In the genomic region with DNA sequence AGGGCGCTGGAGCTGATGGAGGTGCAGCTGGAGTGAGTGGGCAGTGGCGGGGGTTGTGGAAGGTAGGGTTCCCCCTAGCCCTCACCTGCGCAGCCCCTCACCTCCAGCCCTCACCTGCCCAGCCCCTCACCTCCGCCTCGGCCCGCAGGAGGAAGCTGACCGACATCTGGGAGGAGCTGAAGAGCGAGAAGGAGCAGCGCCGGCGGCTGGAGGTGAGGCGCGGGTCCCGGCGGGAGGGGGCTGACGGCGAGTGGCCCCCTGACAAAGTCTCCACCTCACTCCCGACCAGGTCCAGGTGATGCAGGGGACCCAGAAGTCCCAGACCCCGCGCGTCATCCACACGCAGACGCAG, we compare ENCODE assay signal across 8 cellular contexts. TPM values are rescaled to one million over a fixed set of nuclear protein-coding genes. Genes with fewer than 3 reads are reported as not detected.
A peak's percentile ranks its signal among the peaks of the same experiment; 100 is the strongest.
DNase-seq lines count a peak whose midpoint lies in the region; TF ChIP-seq lines count a peak whose summit lies in the region.

No MANE protein-coding gene starts in this region.

- H3K36me3 ChIP-seq in iPS-15b (ENCODE audit: control insufficient read depth, insufficient read depth, low read length): no peaks in the 10 kb centered on the region
- peaks cover 0 to 2% (median 0%) of the 10 kb centered on the region in 3 donors for H3K36me3 ChIP-seq in skeletal muscle tissue (ENCODE audit: control insufficient read depth in 3 of 3, insufficient read depth in 3 of 3, low read length in 3 of 3)

- H3K27ac Mint-ChIP-seq in activated T-helper 1 cell treated with anti-CD3 and anti-CD28 coated beads, Interleukin-12 subunit alpha, Interleukin-12 subunit beta, Interleukin-2, Interleukin-4 antibody, amounts not matched to agents 30 ng/mL and 10 ng/mL and 1 ng/mL, durations not matched to agents 14 hours and 24 hours and 36 hours: peak overlapping the region; percentile 66

- peak overlapping the region; percentile 81 for H3K9ac ChIP-seq in iPS-15b (ENCODE audit: low read depth, low read length)
- peak overlapping the region in 1 of 3 donors; percentile 25 for H3K9ac ChIP-seq in skeletal muscle tissue (ENCODE audit: low read depth in 1 of 3, low read length in 3 of 3)

- H3K4me1 ChIP-seq in iPS-15b (ENCODE audit: control insufficient read depth, insufficient read depth, low read length) (no peaks in the 10 kb centered on the region), skeletal muscle tissue (ENCODE audit: control insufficient read depth in 3 of 3, insufficient read depth in 3 of 3, low read length in 3 of 3) (peaks cover 11 to 24% (median 18%) of the 10 kb centered on the region in 3 donors)

- H3K36me3 Mint-ChIP-seq in activated T-helper 1 cell treated with anti-CD3 and anti-CD28 coated beads, Interleukin-12 subunit alpha, Interleukin-12 subunit beta, Interleukin-2, Interleukin-4 antibody, amounts not matched to agents 30 ng/mL and 10 ng/mL and 1 ng/mL, durations not matched to agents 14 hours and 24 hours and 36 hours (ENCODE audit: low read depth): peaks cover 5% of the 10 kb centered on the region

- peak overlapping the region; percentile 5; the same call in 1 of the 2 replicates for H3K4me3 ChIP-seq in GM12864 (ENCODE audit: low read depth, low read length)
- peak overlapping the region; percentile 47 for H3K4me3 ChIP-seq in iPS-15b (ENCODE audit: low read depth, low read length)
- peak overlapping the region; percentile 48 to 67 (median 58) for H3K4me3 ChIP-seq in skeletal muscle tissue (ENCODE audit: low read length in 3 of 3)

- H3K9me3 Mint-ChIP-seq in activated T-helper 1 cell treated with anti-CD3 and anti-CD28 coated beads, Interleukin-12 subunit alpha, Interleukin-12 subunit beta, Interleukin-2, Interleukin-4 antibody, amounts not matched to agents 30 ng/mL and 10 ng/mL and 1 ng/mL, durations not matched to agents 14 hours and 24 hours and 36 hours: no peaks in the 10 kb centered on the region

- intact Hi-C loops in activated T-helper 1 cell treated with anti-CD3 and anti-CD28 coated beads, Interleukin-12 subunit alpha, Interleukin-12 subunit beta, Interleukin-2, Interleukin-4 antibody, amounts not matched to agents 30 ng/mL and 10 ng/mL and 1 ng/mL, durations not matched to agents 14 hours and 24 hours and 36 hours (cut with micrococcal nuclease): loop anchor here (1.0 to 5.0 kb wide), 2 partner anchors 49 to 67 kb away; partner anchors contain the start of gene STK40

- peak overlapping the region; percentile 64 for H3K4me3 Mint-ChIP-seq in activated T-helper 1 cell treated with anti-CD3 and anti-CD28 coated beads, Interleukin-12 subunit alpha, Interleukin-12 subunit beta, Interleukin-2, Interleukin-4 antibody, amounts not matched to agents 30 ng/mL and 10 ng/mL and 1 ng/mL, durations not matched to agents 14 hours and 24 hours and 36 hours

- H3K4me1 Mint-ChIP-seq in activated T-helper 1 cell treated with anti-CD3 and anti-CD28 coated beads, Interleukin-12 subunit alpha, Interleukin-12 subunit beta, Interleukin-2, Interleukin-4 antibody, amounts not matched to agents 30 ng/mL and 10 ng/mL and 1 ng/mL, durations not matched to agents 14 hours and 24 hours and 36 hours (ENCODE audit: low read depth): peaks cover 23% of the 10 kb centered on the region

- peak overlapping the region; percentile 47 for H3K27ac ChIP-seq in skeletal muscle tissue (ENCODE audit: low read depth, low read length)

- H3K27me3 ChIP-seq in iPS-15b (ENCODE audit: control insufficient read depth, insufficient read depth, low read length) (peaks cover 40% of the 10 kb centered on the region), skeletal muscle tissue (ENCODE audit: control insufficient read depth in 3 of 3, insufficient read depth in 3 of 3, low read length in 3 of 3) (peaks cover 0 to 19% (median 6%) of the 10 kb centered on the region in 3 donors)

- no peaks in the 10 kb centered on the region for H3K9me3 ChIP-seq in iPS-15b (ENCODE audit: control insufficient read depth, insufficient read depth, low read length)
- no peaks in the 10 kb centered on the region for H3K9me3 ChIP-seq in skeletal muscle tissue (ENCODE audit: control insufficient read depth in 3 of 3, low read length in 3 of 3)

- DNase-seq in GM12864 (ENCODE audit: low read depth) (no peak), NCI-H510A treated with DMSO at 0.1 percent for 48 hours (lab: John Stamatoyannopoulos, UW) (no peak), DMS53 treated with DMSO at 0.1 percent for 48 hours (lab: John Stamatoyannopoulos, UW; ENCODE audit: unreplicated experiment) (no peak), DMS 273 treated with DMSO at 0.1 percent for 48 hours (lab: John Stamatoyannopoulos, UW) (no peak)
- no peak for DNase-seq in activated T-helper 1 cell treated with anti-CD3 and anti-CD28 coated beads, Interleukin-12 subunit alpha, Interleukin-12 subunit beta, Interleukin-2, Interleukin-4 antibody, amounts not matched to agents 30 ng/mL and 10 ng/mL and 1 ng/mL, durations not matched to agents 14 hours and 24 hours and 36 hours (ENCODE audit: low spot score)
- DNase-seq in stimulated activated CD4-positive, alpha-beta T cell treated with anti-CD3 and anti-CD28 coated beads, Interleukin-12 subunit alpha, Interleukin-12 subunit beta, amount 100 ng/mL, for 4 hours: no peak

- H3K27me3 Mint-ChIP-seq in activated T-helper 1 cell treated with anti-CD3 and anti-CD28 coated beads, Interleukin-12 subunit alpha, Interleukin-12 subunit beta, Interleukin-2, Interleukin-4 antibody, amounts not matched to agents 30 ng/mL and 10 ng/mL and 1 ng/mL, durations not matched to agents 14 hours and 24 hours and 36 hours (ENCODE audit: insufficient read depth): peaks cover 2% of the 10 kb centered on the region

- TF ChIP-seq CTCF in GM12864 (IDR thresholded peaks at IDR 0.05; ENCODE audit: low read depth, low read length, missing control alignments): no peak

RNA-seq across cellular contexts. Expression of gene EVA1B, which starts 2.7 kb away (rescaled TPM):
- total RNA-seq in activated T-helper 1 cell treated with anti-CD3 and anti-CD28 coated beads, Interleukin-12 subunit alpha, Interleukin-12 subunit beta, Interleukin-2, Interleukin-4 antibody, amounts not matched to agents 30 ng/mL and 10 ng/mL and 1 ng/mL, durations not matched to agents 14 hours and 24 hours and 36 hours: 10.6 and 10.9 TPM in 2 replicates
- total RNA-seq in skeletal muscle tissue: 40.7 TPM

RNA-seq across cellular contexts. Expression of gene SH3D21, which starts 14.6 kb away (rescaled TPM):
- total RNA-seq in activated T-helper 1 cell treated with anti-CD3 and anti-CD28 coated beads, Interleukin-12 subunit alpha, Interleukin-12 subunit beta, Interleukin-2, Interleukin-4 antibody, amounts not matched to agents 30 ng/mL and 10 ng/mL and 1 ng/mL, durations not matched to agents 14 hours and 24 hours and 36 hours: 7.5 and 8.3 TPM in 2 replicates
- total RNA-seq in skeletal muscle tissue: 0.52 TPM

Comparison
In these comparisons a context has a peak if more than half of its experiments do, and no peak if none do; other contexts are left out.
1. H3K4me3 ChIP-seq: peak in every context shown above with its lines; median percentile 58 in skeletal muscle tissue; 47 in iPS-15b; 5 in GM12864.